Comparison of ENCODE assay signal across 22 cellular contexts in genomic region chr6:39839445-39839844, GRCh38. TPM values are rescaled to one million over a fixed set of nuclear protein-coding genes. Genes with fewer than 3 reads are reported as not detected.
A peak's percentile ranks its signal among the peaks of the same experiment; 100 is the strongest.
DNase-seq lines count a peak whose midpoint lies in the region; ATAC-seq and TF ChIP-seq lines count a peak whose summit lies in the region.
"Had no signal": no experiment of that assay in that cellular context is flagged by ENCODE, and none has a peak within 500 bp of the region (broad histone marks: within the 10 kb centered on the region; RNA-seq: fewer than 3 reads in every experiment).

No MANE protein-coding gene starts in this region.

- H3K27me3 Mint-ChIP-seq in GM23338 (ENCODE audit: insufficient read depth, low read depth, poor library complexity) = peaks cover 5% of the 10 kb centered on the region
- no peaks in the 10 kb centered on the region for H3K27me3 Mint-ChIP-seq in osteocyte (ENCODE audit: unreplicated experiment)
- H3K27me3 Mint-ChIP-seq: CD4-positive, CD25-positive, alpha-beta regulatory T cell had no signal

- no peaks in the 10 kb centered on the region for H4K20me1 ChIP-seq in GM23338 (replicated peaks; ENCODE audit: insufficient read depth)
- H4K20me1 ChIP-seq in OCI-LY7 (ENCODE audit: insufficient read depth, low read length) = no peaks in the 10 kb centered on the region

- H3K4me3 ChIP-seq in GM23338 (no peak overlapping the region), OCI-LY7 (ENCODE audit: low read depth, low read length, poor library complexity, severe bottlenecking) (no peak overlapping the region), neuronal stem cell (ENCODE audit: low read length in 2 of 2) (no peak overlapping the region)
- H3K4me3 ChIP-seq: Peyer's patch had no signal

- H2AK5ac ChIP-seq in neuronal stem cell (ENCODE audit: low read depth, low read length) = peak overlapping the region; percentile 79

- no TSS peak for BruUV-seq in OCI-LY7 (replicated peaks; lab: Mats Ljungman, UMichigan)

- H3K4me1 ChIP-seq in GM23338 (ENCODE audit: insufficient read depth) = peaks cover 10% of the 10 kb centered on the region
- H3K4me1 ChIP-seq in OCI-LY7 (ENCODE audit: insufficient read depth, low read length, poor library complexity, severe bottlenecking) = peaks cover 2% of the 10 kb centered on the region
- H3K4me1 ChIP-seq in neuronal stem cell (ENCODE audit: control insufficient read depth in 2 of 2, insufficient read depth in 1 of 2, low read depth in 1 of 2, low read length in 2 of 2) = peaks cover 0 to 6% of the 10 kb centered on the region in 2 donors
- H3K4me1 ChIP-seq: Caco-2, Peyer's patch had no signal

- H3K9me2 ChIP-seq in GM23338 (ENCODE audit: insufficient read depth) (peaks cover 3% of the 10 kb centered on the region; the same call in 1 of the 2 replicates), OCI-LY7 (ENCODE audit: insufficient read depth, low read length) (no peaks in the 10 kb centered on the region)
- H3K9me2 ChIP-seq: SK-N-SH had no signal

- H3K27me3 ChIP-seq in GM23338 (ENCODE audit: insufficient read depth) (no peaks in the 10 kb centered on the region), neuronal stem cell (ENCODE audit: control insufficient read depth in 3 of 3, insufficient read depth in 3 of 3, low read depth in 1 of 3, low read length in 3 of 3) (no peaks in the 10 kb centered on the region)
- H3K27me3 ChIP-seq: Peyer's patch had no signal

- no CpG with 5 or more reads among the region's 1 CpG for WGBS in neuronal stem cell (ENCODE audit: extremely low coverage in 2 of 2, insufficient read length in 2 of 2, insufficient replicate concordance in 1 of 2), 2 donors

- H3K36me3 ChIP-seq in GM23338 (ENCODE audit: insufficient read depth) (no peaks in the 10 kb centered on the region), OCI-LY7 (ENCODE audit: insufficient read depth, low read length) (no peaks in the 10 kb centered on the region), neuronal stem cell (replicated peaks in 1 of 2; ENCODE audit: control insufficient read depth in 2 of 2, insufficient read depth in 2 of 2, low read length in 2 of 2) (no peaks in the 10 kb centered on the region)
- H3K36me3 ChIP-seq: Peyer's patch had no signal

- no peak; the same call in 2 of the 3 replicates for ATAC-seq in GM23338
- no peak for ATAC-seq in HG03108 (IDR thresholded peaks at IDR 0.05; ENCODE audit: unreplicated experiment)

- no peak overlapping the region for H3K18ac ChIP-seq in neuronal stem cell (ENCODE audit: low read length)

- no peak overlapping the region for H3K4ac ChIP-seq in neuronal stem cell (ENCODE audit: low read length)

- H2BK120ac ChIP-seq in neuronal stem cell (ENCODE audit: low read depth, low read length) = no peak overlapping the region

- H3K4me3 Mint-ChIP-seq in GM23338 = no peak overlapping the region
- no peak overlapping the region for H3K4me3 Mint-ChIP-seq in osteocyte (ENCODE audit: unreplicated experiment)
- H3K4me3 Mint-ChIP-seq: CD4-positive, CD25-positive, alpha-beta regulatory T cell; IgD-negative memory B cell had no signal

- H3K9ac ChIP-seq in neuronal stem cell (ENCODE audit: low read depth, low read length, poor library complexity) = no peak overlapping the region
- H3K9ac ChIP-seq: SK-N-SH had no signal

- H3K14ac ChIP-seq in neuronal stem cell (ENCODE audit: low read length) = no peak overlapping the region

- no peak overlapping the region for H3K27ac ChIP-seq in GM23338 (ENCODE audit: low read depth)
- H3K27ac ChIP-seq in OCI-LY7 (ENCODE audit: low read depth, low read length, poor library complexity, severe bottlenecking) = no peak overlapping the region
- peak overlapping the region; percentile 67 for H3K27ac ChIP-seq in cingulate gyrus (ENCODE audit: low read depth, low read length)
- H3K27ac ChIP-seq in neuronal stem cell (replicated peaks; ENCODE audit: low read length) = no peak overlapping the region
- H3K27ac ChIP-seq: Peyer's patch had no signal

- POLR2A ChIA-PET in OCI-LY7 (lab: Charles Lee) = interaction anchor here (1.4 kb wide), 1 partner anchor 12 kb away, joined by 4 read pairs; no protein-coding TSS in a partner anchor

- no peak overlapping the region for H4K91ac ChIP-seq in neuronal stem cell (ENCODE audit: low read depth, low read length, poor library complexity)

- no peak overlapping the region for H3K27ac Mint-ChIP-seq in GM23338
- H3K27ac Mint-ChIP-seq in osteocyte (ENCODE audit: unreplicated experiment) = no peak overlapping the region
- H3K27ac Mint-ChIP-seq: CD4-positive, CD25-positive, alpha-beta regulatory T cell had no signal

- H2BK15ac ChIP-seq in neuronal stem cell (ENCODE audit: low read length) = no peak overlapping the region

- intact Hi-C loops in OCI-LY7 (cut with micrococcal nuclease; ENCODE audit: unreplicated experiment) = no loop called here

- H3K79me2 ChIP-seq in GM23338 (replicated peaks; ENCODE audit: insufficient read depth) (no peaks in the 10 kb centered on the region), OCI-LY7 (ENCODE audit: insufficient read depth, low read depth, low read length) (no peaks in the 10 kb centered on the region)

- TF ChIP-seq CTCF in GM23338 (conservative IDR thresholded peaks at IDR 0.05; ENCODE audit: low read depth in 2 of 2) = no peak
- TF ChIP-seq CTCF in OCI-LY7 (conservative IDR thresholded peaks at IDR 0.05; ENCODE audit: low read length) = no peak
- no peak for TF ChIP-seq CTCF in osteocyte (IDR thresholded peaks at IDR 0.05)

- H3K79me1 ChIP-seq in neuronal stem cell (ENCODE audit: low read depth, low read length) = no peaks in the 10 kb centered on the region

- H3K23ac ChIP-seq in neuronal stem cell (ENCODE audit: low read depth, low read length, poor library complexity) = no peak overlapping the region

- H3K4me1 Mint-ChIP-seq in GM23338 = peaks cover 18% of the 10 kb centered on the region
- H3K4me1 Mint-ChIP-seq in osteocyte (ENCODE audit: unreplicated experiment) = peaks cover 43% of the 10 kb centered on the region
- H3K4me1 Mint-ChIP-seq: CD4-positive, CD25-positive, alpha-beta regulatory T cell; IgD-negative memory B cell had no signal

- CTCF ChIA-PET in OCI-LY7 (lab: Charles Lee; ENCODE audit: unreplicated experiment) = no interaction called here

- H2AFZ ChIP-seq in GM23338 (peak overlapping the region; percentile 78; the same call in 1 of the 2 replicates), OCI-LY7 (ENCODE audit: low read length) (peak overlapping the region; percentile 27; the same call in 1 of the 2 replicates), neuronal stem cell (ENCODE audit: low read length) (no peak overlapping the region)

- DNase-seq in GM23338 (ENCODE audit: low spot score) (no peak), OCI-LY7 (ENCODE audit: low spot score) (no peak), neuronal stem cell (ENCODE audit: low spot score) (no peak), NCI-H69 (lab: John Stamatoyannopoulos, UW) (no peak), DMS153 (lab: John Stamatoyannopoulos, UW) (no peak), osteocyte (ENCODE audit: extremely low spot score, unreplicated experiment) (no peak)
- DNase-seq: ACHN; AML-193; Caco-2; CD4-positive, CD25-positive, alpha-beta regulatory T cell; EL; Kasumi-1; NCI-H1105 treated with DMSO at 0.1 percent for 48 hours; NCI-H1694 treated with DMSO at 0.1 percent for 48 hours; NCI-H2107; NCI-H748 treated with DMSO at 0.1 percent for 48 hours; Peyer's patch; SHP77; SK-N-SH had no signal

- no peak overlapping the region for H2BK5ac ChIP-seq in neuronal stem cell (ENCODE audit: low read length)

- H3K9me3 ChIP-seq in OCI-LY7 (ENCODE audit: low read length) (no peaks in the 10 kb centered on the region), neuronal stem cell (replicated peaks in 1 of 2; ENCODE audit: control insufficient read depth in 2 of 2, insufficient read depth in 1 of 2, low read depth in 1 of 2, low read length in 2 of 2) (no peaks in the 10 kb centered on the region)
- H3K9me3 ChIP-seq: Caco-2, Peyer's patch, SK-N-SH had no signal

- H3K36me3 Mint-ChIP-seq in GM23338 (ENCODE audit: low read depth) = no peaks in the 10 kb centered on the region; the same call in 2 of the 3 replicates
- peaks cover 24% of the 10 kb centered on the region for H3K36me3 Mint-ChIP-seq in osteocyte (ENCODE audit: unreplicated experiment)
- H3K36me3 Mint-ChIP-seq: CD4-positive, CD25-positive, alpha-beta regulatory T cell; IgD-negative memory B cell had no signal

- H4K8ac ChIP-seq in neuronal stem cell (ENCODE audit: low read depth, low read length) = no peak overlapping the region

- no peaks in the 10 kb centered on the region for H3K9me3 Mint-ChIP-seq in GM23338
- H3K9me3 Mint-ChIP-seq in osteocyte (ENCODE audit: unreplicated experiment) = no peaks in the 10 kb centered on the region
- H3K9me3 Mint-ChIP-seq: CD4-positive, CD25-positive, alpha-beta regulatory T cell had no signal

- H3F3A ChIP-seq in GM23338 (replicated peaks; ENCODE audit: low read depth) = no peaks in the 10 kb centered on the region

- H2BK12ac ChIP-seq in neuronal stem cell (ENCODE audit: low read length) = no peak overlapping the region

- H3K4me2 ChIP-seq in GM23338 = no peak overlapping the region
- H3K4me2 ChIP-seq in OCI-LY7 (ENCODE audit: low read length) = no peak overlapping the region
- no peak overlapping the region for H3K4me2 ChIP-seq in neuronal stem cell (ENCODE audit: insufficient read depth, low read length, poor library complexity, severe bottlenecking)
- H3K4me2 ChIP-seq: SK-N-SH had no signal

TF ChIP-seq in GM23338, 12 proteins besides CTCF, POLR2A, EP300 and RAD21 (continues in another document):
- TF ChIP-seq ZNF114 (CRISPR knock-in tag; IDR thresholded peaks at IDR 0.05) = no peak

RNA-seq across cellular contexts. Expression of gene DAAM2, which starts 47.3 kb away (rescaled TPM):
- total RNA-seq in GM23338 (2014; rRNA removed; shearing (Covaris generic)) = 2.5 and 4.9 TPM in 2 replicates
- polyA plus RNA-seq in GM23338 (2016; fragmentation: Nextera tagmentation; extraction: Ambion mirVana) = 1.4 and 2.2 TPM in 2 replicates
- 0.09 TPM in 1 of 2 replicates, not detected in the other for total RNA-seq in OCI-LY7 (2014; rRNA removed; shearing (Covaris generic))
- total RNA-seq in OCI-LY7 (2022) (0.41 and 1.1 TPM in 2 replicates), osteocyte (87.2 and 92.1 TPM in 2 replicates)
- 2.6 TPM for polyA plus RNA-seq in neuronal stem cell (2013, experiment 1 of 2)
- 2.5 TPM for polyA plus RNA-seq in neuronal stem cell (2013, experiment 2 of 2)
- total RNA-seq: Caco-2; CD4-positive, CD25-positive, alpha-beta regulatory T cell had no signal
- polyA plus RNA-seq: CD4-positive, CD25-positive, alpha-beta regulatory T cell; IgD-negative memory B cell had no signal

Comparison
In these comparisons a context has a peak if more than half of its experiments do, and no peak if none do; other contexts are left out.
1. RNA of gene DAAM2, which starts 47.3 kb away (total RNA-seq): 87.2 to 92.1 TPM in osteocyte; 2.5 to 4.9 TPM in GM23338 and 0.09 to 1.1 TPM in OCI-LY7; every median in the first group is over 10 times any median in the second.